10 cellular contexts compared by ENCODE assay signal in the genomic region with DNA sequence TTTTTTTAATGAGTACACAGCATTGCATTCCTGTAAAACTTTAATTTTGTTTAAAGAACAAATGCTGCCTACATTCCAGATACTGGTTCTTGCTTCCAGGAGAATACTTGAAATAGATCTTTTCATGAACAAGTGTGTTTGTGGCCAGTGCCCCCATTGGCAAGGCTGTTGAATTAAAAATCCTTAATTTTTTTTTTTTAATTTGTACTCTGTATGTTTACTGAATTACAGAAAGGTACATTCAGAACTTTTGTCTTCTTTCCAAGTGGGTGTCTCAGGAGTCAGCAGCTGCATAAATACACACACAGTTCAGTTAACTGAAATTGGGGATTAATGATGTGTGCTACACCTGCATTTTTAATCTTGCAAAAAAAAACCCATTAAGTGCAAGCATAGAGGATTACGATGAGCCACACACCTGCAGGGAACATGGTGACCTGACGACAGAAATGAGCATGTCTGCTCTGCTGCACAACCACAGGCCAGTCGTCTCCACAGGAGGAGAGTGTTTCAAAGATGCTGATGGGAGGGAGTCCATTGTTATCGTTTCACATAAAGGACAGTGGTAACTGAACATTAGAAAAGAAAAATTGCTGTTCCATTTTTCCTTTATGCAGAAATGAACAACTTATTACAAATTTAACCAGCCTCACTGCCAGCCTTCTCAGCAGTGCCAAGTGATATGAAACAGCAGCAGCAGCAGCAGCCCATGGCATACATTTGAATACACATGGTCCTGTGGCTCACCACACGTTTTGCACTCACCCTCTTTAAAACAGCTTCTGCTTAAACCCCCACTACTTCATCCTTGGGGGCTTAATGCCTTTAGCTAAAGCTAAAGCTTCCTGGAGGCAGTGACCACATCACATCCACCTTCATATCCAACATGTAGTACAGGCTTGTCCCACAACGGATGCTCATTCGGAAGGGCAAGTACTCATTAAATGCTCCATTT.
DNase-seq lines count a peak whose midpoint lies in the region; ATAC-seq and TF ChIP-seq lines count a peak whose summit lies in the region.
"Had no signal": no experiment of that assay in that cellular context is flagged by ENCODE, and none has a peak within 500 bp of the region (broad histone marks: within the 10 kb centered on the region; RNA-seq: fewer than 3 reads in every experiment).

No MANE protein-coding gene starts in this region.

- H3K27me3 ChIP-seq in prostate gland (replicated peaks; ENCODE audit: insufficient read depth) (no peaks in the 10 kb centered on the region), uterus (no peaks in the 10 kb centered on the region)

- H3K9me3 Mint-ChIP-seq in activated naive CD4-positive, alpha-beta T cell treated with anti-CD3 and anti-CD28 coated beads for 36 hours, result peaks cover 2% of the 10 kb centered on the region

- H3K27ac Mint-ChIP-seq in activated naive CD4-positive, alpha-beta T cell treated with anti-CD3 and anti-CD28 coated beads for 36 hours, result no peak overlapping the region
- H3K27ac Mint-ChIP-seq: mesothelial cell of epicardium had no signal

- peaks cover 4% of the 10 kb centered on the region for H3K4me1 ChIP-seq in prostate gland (replicated peaks)
- H3K4me1 ChIP-seq in uterus, result no peaks in the 10 kb centered on the region

- H3K36me3 ChIP-seq in prostate gland, result no peaks in the 10 kb centered on the region
- H3K36me3 ChIP-seq in uterus, result no peaks in the 10 kb centered on the region

- intact Hi-C loops in prostate gland (cut with DNase I), result no loop called here
- intact Hi-C loops in uterus (cut with DNase I; ENCODE audit: low total_unique reads), result no loop called here
- intact Hi-C loops in activated naive CD4-positive, alpha-beta T cell treated with anti-CD3 and anti-CD28 coated beads for 36 hours (cut with micrococcal nuclease), result no loop called here

- no peak overlapping the region for H3K4me3 Mint-ChIP-seq in activated naive CD4-positive, alpha-beta T cell treated with anti-CD3 and anti-CD28 coated beads for 36 hours
- H3K4me3 Mint-ChIP-seq: mesothelial cell of epicardium had no signal

- H3K27me3 Mint-ChIP-seq in activated naive CD4-positive, alpha-beta T cell treated with anti-CD3 and anti-CD28 coated beads for 36 hours (ENCODE audit: low read depth), result peaks cover 2% of the 10 kb centered on the region

- peak in 1 of 4 experiments; percentile 5 for TF ChIP-seq CTCF in prostate gland (IDR thresholded peaks at IDR 0.05)
- TF ChIP-seq CTCF in uterus (IDR thresholded peaks at IDR 0.05), result no peak

- peaks cover 20% of the 10 kb centered on the region for H3K4me1 Mint-ChIP-seq in activated naive CD4-positive, alpha-beta T cell treated with anti-CD3 and anti-CD28 coated beads for 36 hours (ENCODE audit: low read depth)

- H3K36me3 Mint-ChIP-seq in activated naive CD4-positive, alpha-beta T cell treated with anti-CD3 and anti-CD28 coated beads for 36 hours (ENCODE audit: low read depth), result no peaks in the 10 kb centered on the region
- H3K36me3 Mint-ChIP-seq: mesothelial cell of epicardium had no signal

- no peaks in the 10 kb centered on the region for H3K9me3 ChIP-seq in prostate gland
- no peaks in the 10 kb centered on the region for H3K9me3 ChIP-seq in uterus

- ATAC-seq in GM19324 (IDR thresholded peaks at IDR 0.05; ENCODE audit: low FRiP score, unreplicated experiment), result peak; percentile 82
- peak; percentile 61 for ATAC-seq in HG03025 (IDR thresholded peaks at IDR 0.05; ENCODE audit: low FRiP score, unreplicated experiment)

- peak overlapping the region; percentile 43 to 77 for H3K27ac ChIP-seq in prostate gland
- no peak overlapping the region for H3K27ac ChIP-seq in uterus
- H3K27ac ChIP-seq: epithelial cell of prostate had no signal

- no peak for TF ChIP-seq POLR2A in prostate gland (IDR thresholded peaks at IDR 0.05)
- TF ChIP-seq POLR2A in uterus (IDR thresholded peaks at IDR 0.05), result no peak

- CTCF ChIA-PET in activated naive CD4-positive, alpha-beta T cell treated with anti-CD3 and anti-CD28 coated beads for 36 hours (lab: Charles Lee), result no interaction called here

- DNase-seq in NCI-H2107 (lab: John Stamatoyannopoulos, UW) (peak; percentile 23), prostate gland (ENCODE audit: low spot score) (peak; percentile 36), uterus (no peak), NCI-H1694 (lab: John Stamatoyannopoulos, UW) (no peak), AML-193 (lab: John Stamatoyannopoulos, UW) (no peak)
- DNase-seq in activated naive CD4-positive, alpha-beta T cell treated with anti-CD3 and anti-CD28 coated beads for 36 hours, result no peak

- 14% methylated on average over 7 of the region's 7 CpGs for WGBS in prostate gland

- H3K4me3 ChIP-seq in prostate gland (no peak overlapping the region), uterus (no peak overlapping the region)

Comparison
In these comparisons a context has a peak if more than half of its experiments do, and no peak if none do; other contexts are left out.
1. DNase-seq: peak in NCI-H2107 (single experiment) and prostate gland (single experiment); none in uterus (0 of 2), NCI-H1694 (single experiment), activated naive CD4-positive, alpha-beta T cell treated with anti-CD3 and anti-CD28 coated beads for 36 hours (single experiment) and AML-193 (0 of 2).
2. H3K27ac ChIP-seq: peak in prostate gland (2 of 2); none in uterus (0 of 2).